ENCODE assay signal across 20 cellular contexts in the genomic region with DNA sequence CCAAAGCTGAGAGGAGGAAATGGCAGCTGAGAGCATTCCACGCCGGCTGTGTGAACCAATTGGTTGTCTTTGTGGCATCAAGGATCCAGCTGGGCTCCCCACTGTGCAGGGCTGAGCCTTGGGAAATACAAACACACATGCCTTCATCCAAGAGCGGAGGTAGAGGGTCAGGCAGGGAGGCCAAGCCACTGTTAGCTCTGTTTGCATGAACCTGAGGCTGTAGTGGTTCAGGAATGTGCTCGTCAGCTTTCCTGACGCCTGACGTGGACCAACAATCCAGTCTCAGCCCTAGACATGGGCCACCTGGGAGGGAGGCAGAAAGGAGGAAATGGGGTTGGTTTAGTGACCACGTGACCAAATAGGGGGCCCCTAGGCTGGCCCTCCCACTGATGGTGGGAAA.
DNase-seq lines count a peak whose midpoint lies in the region; TF ChIP-seq lines count a peak whose summit lies in the region.
"Had no signal": no experiment of that assay in that cellular context is flagged by ENCODE, and none has a peak within 500 bp of the region (broad histone marks: within the 10 kb centered on the region; RNA-seq: fewer than 3 reads in every experiment).

No MANE protein-coding gene starts in this region.

- no peak overlapping the region for H3K4me3 ChIP-seq in astrocyte of the cerebellum (ENCODE audit: low read depth, low read length)
- H3K4me3 ChIP-seq: smooth muscle cell, stomach had no signal

- in situ Hi-C loops in astrocyte of the cerebellum (cut with HindIII; ENCODE audit: low sequenced_read_pairs) = no loop called here

- no peak for TF ChIP-seq CTCF in astrocyte of the cerebellum (IDR thresholded peaks at IDR 0.05; ENCODE audit: low read depth, low read length, missing control alignments)

- DNase-seq in HuH-7.5 (ENCODE audit: low spot score) = peak; percentile 67
- peak; percentile 72 for DNase-seq in astrocyte of the cerebellum (ENCODE audit: low read depth)
- peak; percentile 83 for DNase-seq in iPS-NIHi11 (ENCODE audit: low spot score)
- peak; percentile 78 for DNase-seq in smooth muscle cell of the brain vasculature (ENCODE audit: low read depth, low spot score)
- no peak for DNase-seq in foreskin melanocyte
- DNase-seq in NCI-H748 (lab: John Stamatoyannopoulos, UW; ENCODE audit: unreplicated experiment) = no peak
- DNase-seq in T1000 (lab: John Stamatoyannopoulos, UW) = no peak
- DNase-seq: activated CD4-positive, alpha-beta T cell treated with anti-CD3 and anti-CD28 coated beads, Interleukin-2, amount 50 U/mL, for 1 hour; amniotic stem cell; Caco-2; EL; glutamatergic neuron; kidney; naive thymus-derived CD8-positive, alpha-beta T cell; NCI-H2029 treated with DMSO at 0.1 percent for 48 hours; Right ventricle myocardium superior; stimulated activated CD4-positive, alpha-beta T cell treated with anti-CD3 and anti-CD28 coated beads, Interleukin-4, amount 100 ng/mL, for 24 hours; stomach; T-cell had no signal

Comparison
In these comparisons a context has a peak if more than half of its experiments do, and no peak if none do; other contexts are left out.
1. DNase-seq: peak in HuH-7.5 (single experiment), astrocyte of the cerebellum (single experiment), iPS-NIHi11 (single experiment) and smooth muscle cell of the brain vasculature (single experiment); none in foreskin melanocyte (single experiment), NCI-H748 (single experiment) and T1000 (single experiment).